Comparison of ENCODE assay signal across 12 cellular contexts in genomic region chr6:127570739-127571389, GRCh38. TPM values are rescaled to one million over a fixed set of nuclear protein-coding genes. Genes with fewer than 3 reads are reported as not detected.
DNase-seq lines count a peak whose midpoint lies in the region; ATAC-seq, FAIRE-seq and TF ChIP-seq lines count a peak whose summit lies in the region.
"Had no signal": no experiment of that assay in that cellular context is flagged by ENCODE, and none has a peak within 500 bp of the region (broad histone marks: within the 10 kb centered on the region; RNA-seq: fewer than 3 reads in every experiment).

No MANE protein-coding gene starts in this region.

- no peak overlapping the region for H2AFZ ChIP-seq in OCI-LY3 (ENCODE audit: low read depth, low read length)

- no peaks in the 10 kb centered on the region for H3K79me2 ChIP-seq in OCI-LY3 (ENCODE audit: low read length)

- peaks cover 7% of the 10 kb centered on the region for H3K4me1 ChIP-seq in A549
- peaks cover 45% of the 10 kb centered on the region for H3K4me1 ChIP-seq in OCI-LY3 (ENCODE audit: low read length)
- no peaks in the 10 kb centered on the region for H3K4me1 ChIP-seq in right cardiac atrium (ENCODE audit: control insufficient read depth, insufficient read depth, low read length)
- H3K4me1 ChIP-seq in stomach = peaks cover 0 to 8% (median 0%) of the 10 kb centered on the region in 4 donors
- H3K4me1 ChIP-seq: BLaER1 had no signal

- ATAC-seq in A549 = no peak
- ATAC-seq in GM18907 (IDR thresholded peaks at IDR 0.05; ENCODE audit: unreplicated experiment) = peak; percentile 96
- ATAC-seq in HG02798 (IDR thresholded peaks at IDR 0.05; ENCODE audit: poor library complexity, unreplicated experiment) = peak; percentile 82
- no peak for ATAC-seq in right cardiac atrium

- peaks cover 3% of the 10 kb centered on the region for H3K36me3 ChIP-seq in OCI-LY3 (replicated peaks; ENCODE audit: low read depth, low read length)
- H3K36me3 ChIP-seq in stomach = no peaks in the 10 kb centered on the region
- H3K36me3 ChIP-seq: BLaER1 had no signal

- TF ChIP-seq CTCF in A549 (IDR thresholded peaks at IDR 0.05) (no peak), OCI-LY3 (IDR thresholded peaks at IDR 0.05; ENCODE audit: low read depth, low read length) (no peak), stomach (IDR thresholded peaks at IDR 0.05) (no peak)

- POLR2A ChIA-PET in A549 (lab: Yijun Ruan, JAX) = no interaction called here

- no peak for TF ChIP-seq EP300 in A549 (IDR thresholded peaks at IDR 0.05)
- no peak for TF ChIP-seq EP300 in stomach (IDR thresholded peaks at IDR 0.05)

- TF ChIP-seq RAD21 in A549 (conservative IDR thresholded peaks at IDR 0.05 in 1 of 2, IDR thresholded peaks at IDR 0.05 in 1 of 2) = no peak

- peak overlapping the region; percentile 48 for H3K4me2 ChIP-seq in A549
- peak overlapping the region; percentile 78 for H3K4me2 ChIP-seq in OCI-LY3 (ENCODE audit: low read length)
- H3K4me2 ChIP-seq: BLaER1 had no signal

- intact Hi-C loops in right cardiac atrium (cut with DNase I) = no loop called here
- intact Hi-C loops in stomach (cut with DNase I; ENCODE audit: low total_unique reads) = no loop called here

- H3K27me3 ChIP-seq in OCI-LY3 (ENCODE audit: low read depth, low read length) (no peaks in the 10 kb centered on the region), right cardiac atrium (ENCODE audit: control insufficient read depth, insufficient read depth) (no peaks in the 10 kb centered on the region), stomach (no peaks in the 10 kb centered on the region)
- H3K27me3 ChIP-seq: BLaER1 had no signal

- FAIRE-seq in A549 (lab: Jason Lieb, UNC) = no peak
- FAIRE-seq: endometrium had no signal

- TF ChIP-seq POLR2A in A549 (IDR thresholded peaks at IDR 0.05; ENCODE audit: low read length) (no peak), stomach (IDR thresholded peaks at IDR 0.05) (no peak)

- 19% methylated on average over 1 of the region's 1 CpG for WGBS in A549 (ENCODE audit: missing lambda C conversion rate)
- WGBS in right cardiac atrium = 66% methylated on average over 1 of the region's 1 CpG
- 47 to 78% (median 67%) methylated on average over 1 of the region's 1 CpG for WGBS in stomach, 5 donors

- DNase-seq in A549 (ENCODE audit: low read depth in 1 of 2, low spot score in 1 of 2) (no peak), right cardiac atrium (no peak), stomach (no peak), SW480 (ENCODE audit: low spot score) (no peak)
- DNase-seq in stimulated activated CD8-positive, alpha-beta memory T cell treated with anti-CD3 and anti-CD28 coated beads, Interleukin-4, amount 100 ng/mL, for 48 hours = no peak

- no peak overlapping the region for H3K27ac ChIP-seq in A549
- H3K27ac ChIP-seq in OCI-LY3 (ENCODE audit: low read length) = peak overlapping the region; percentile 88
- no peak overlapping the region for H3K27ac ChIP-seq in right cardiac atrium (ENCODE audit: low read length)
- H3K27ac ChIP-seq in stomach = no peak overlapping the region
- H3K27ac ChIP-seq: BLaER1 had no signal

- H3K9ac ChIP-seq in OCI-LY3 (ENCODE audit: low read length) = peak overlapping the region; percentile 58; the same call in 1 of the 2 replicates
- H3K9ac ChIP-seq: BLaER1 had no signal

- H4K20me1 ChIP-seq in OCI-LY3 (ENCODE audit: insufficient read depth, low read length) = no peaks in the 10 kb centered on the region
- H4K20me1 ChIP-seq: BLaER1 had no signal

- H3K9me3 ChIP-seq in A549 (no peaks in the 10 kb centered on the region), OCI-LY3 (ENCODE audit: insufficient read depth, low read length) (no peaks in the 10 kb centered on the region), right cardiac atrium (ENCODE audit: control insufficient read depth, low read length) (no peaks in the 10 kb centered on the region), stomach (no peaks in the 10 kb centered on the region)
- H3K9me3 ChIP-seq: BLaER1 had no signal

- H3K4me3 ChIP-seq in A549 (no peak overlapping the region), OCI-LY3 (ENCODE audit: low read length) (peak overlapping the region; percentile 65), right cardiac atrium (ENCODE audit: low read length) (no peak overlapping the region), stomach (no peak overlapping the region)
- H3K4me3 ChIP-seq: BLaER1 had no signal

- CTCF ChIA-PET in A549 (lab: Yijun Ruan, JAX) = no interaction called here

TF ChIP-seq in A549, 52 proteins besides CTCF, POLR2A, EP300 and RAD21:
- TF ChIP-seq TFCP2L1 (CRISPR knock-in tag; IDR thresholded peaks at IDR 0.05) (no peak), REST (IDR thresholded peaks at IDR 0.05) (no peak), KDM5A (IDR thresholded peaks at IDR 0.05) (no peak), MAX (IDR thresholded peaks at IDR 0.05) (no peak), CHD2 (IDR thresholded peaks at IDR 0.05; ENCODE audit: low read length, partially characterized antibody) (no peak), FOSB (CRISPR knock-in tag; IDR thresholded peaks at IDR 0.05) (no peak), JUNB (IDR thresholded peaks at IDR 0.05) (no peak), NFE2L2 (conservative IDR thresholded peaks at IDR 0.05; ENCODE audit: low read length) (no peak), BHLHE40 (IDR thresholded peaks at IDR 0.05; ENCODE audit: low read depth, low read length) (no peak), GATA3 (IDR thresholded peaks at IDR 0.05; ENCODE audit: borderline replicate concordance) (no peak), EHF (CRISPR knock-in tag; IDR thresholded peaks at IDR 0.05) (no peak), ZNF302 (CRISPR knock-in tag; IDR thresholded peaks at IDR 0.05) (no peak), RFX5 (IDR thresholded peaks at IDR 0.05) (no peak), HDAC2 (IDR thresholded peaks at IDR 0.05) (no peak), CBX2 (IDR thresholded peaks at IDR 0.05; ENCODE audit: borderline replicate concordance, low read depth) (no peak), BCL3 (IDR thresholded peaks at IDR 0.05) (no peak)
TF ChIP-seq in A549: peak in this region for 0.

RNA-seq across cellular contexts. Expression of gene C6orf58, which starts 6.1 kb away (rescaled TPM):
- polyA plus RNA-seq in A549 (2011; rRNA removed) = 0.12 and 0.20 TPM in 2 replicates
- not detected in 2 replicates for polyA plus RNA-seq in A549 (2012; cell fraction: cytosol; rRNA removed)
- polyA plus RNA-seq in A549 (2012; cell fraction: nucleus; rRNA removed) = not detected in 2 replicates
- polyA plus RNA-seq in A549 (2017; fragmentation: RNase III; extraction: RNeasy Plus Mini Kit Qiagen cat#74134 plus additional on column Dnase treatment) = 0.11 TPM in 1 of 3 replicates, not detected in the others
- polyA minus RNA-seq in A549 (2011; rRNA and poly(A)+ RNA removed) = not detected in 2 replicates
- not detected for total RNA-seq in right cardiac atrium
- not detected for polyA plus RNA-seq in right cardiac atrium
- total RNA-seq in stomach = 1 to 10 TPM in 1 of 5 donors, not detected in 4; 2.3 TPM
- polyA plus RNA-seq in stomach = 1 to 10 TPM in 1 of 3 donors, under 1 TPM in 1, not detected in 1; 0.25 to 3.5 TPM
- total RNA-seq: kidney epithelial cell, progenitor cell of endocrine pancreas had no signal

Comparison
In these comparisons a context has a peak if more than half of its experiments do, and no peak if none do; other contexts are left out.
1. ATAC-seq: peak in GM18907 (single experiment) and HG02798 (single experiment); none in A549 (0 of 2) and right cardiac atrium (0 of 2).